Comparison of ENCODE assay signal across 1 cellular context in genomic region chr1:30521261-30521865, GRCh38.
TF ChIP-seq lines count a peak whose summit lies in the region.

No MANE protein-coding gene starts in this region.

TF ChIP-seq in GM23338, 12 proteins besides CTCF, POLR2A, EP300 and RAD21 (continued from another document):
- no peak for TF ChIP-seq ETS1 (IDR thresholded peaks at IDR 0.05)
- no peak for TF ChIP-seq JUNB (IDR thresholded peaks at IDR 0.05; ENCODE audit: unreplicated experiment)
- TF ChIP-seq POLR2AphosphoS5 (IDR thresholded peaks at IDR 0.05; ENCODE audit: low read depth): no peak
- TF ChIP-seq EZH2 (IDR thresholded peaks at IDR 0.05; ENCODE audit: low read depth, unreplicated experiment): no peak
- no peak for TF ChIP-seq NANOG (IDR thresholded peaks at IDR 0.05; ENCODE audit: borderline replicate concordance)
- no peak for TF ChIP-seq REST (IDR thresholded peaks at IDR 0.05; ENCODE audit: unreplicated experiment)
- no peak for TF ChIP-seq STAT1 (IDR thresholded peaks at IDR 0.05; ENCODE audit: unreplicated experiment)
- no peak for TF ChIP-seq ZNF331 (CRISPR knock-in tag; IDR thresholded peaks at IDR 0.05; ENCODE audit: low read depth)
